15 cellular contexts compared by ENCODE assay signal in the genomic region with DNA sequence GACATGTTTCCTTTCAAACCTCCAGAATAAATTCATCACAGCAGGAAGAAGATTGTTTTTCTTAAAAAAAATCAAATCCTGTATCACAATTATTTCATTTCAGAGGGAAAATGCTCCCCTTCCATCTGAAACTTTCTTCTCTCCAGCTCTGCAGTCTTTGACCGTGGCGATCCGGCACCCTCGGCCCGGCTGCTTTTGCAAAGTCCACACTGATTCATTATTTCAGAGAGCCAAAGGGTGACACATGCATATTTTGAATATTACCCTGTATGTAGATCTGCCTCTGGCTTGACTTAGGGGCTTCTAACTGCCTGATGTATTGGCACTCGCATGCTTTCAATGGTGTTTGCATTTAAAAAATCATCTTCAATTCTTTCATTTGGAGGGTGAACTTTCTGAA.
DNase-seq lines count a peak whose midpoint lies in the region; ATAC-seq and TF ChIP-seq lines count a peak whose summit lies in the region.
"Had no signal": no experiment of that assay in that cellular context is flagged by ENCODE, and none has a peak within 500 bp of the region (broad histone marks: within the 10 kb centered on the region; RNA-seq: fewer than 3 reads in every experiment).

No MANE protein-coding gene starts in this region.

- no peak for TF ChIP-seq CTCF in AG04449 (IDR thresholded peaks at IDR 0.05; ENCODE audit: insufficient read depth, low read length, missing control alignments)
- no peak for TF ChIP-seq CTCF in esophagus muscularis mucosa (IDR thresholded peaks at IDR 0.05)

- no peak for TF ChIP-seq POLR2A in esophagus muscularis mucosa (IDR thresholded peaks at IDR 0.05; ENCODE audit: low read depth)

- no peaks in the 10 kb centered on the region for H3K36me3 ChIP-seq in esophagus muscularis mucosa
- H3K36me3 ChIP-seq in muscle layer of duodenum (ENCODE audit: control insufficient read depth in 1 of 2, insufficient read depth in 2 of 2, low read length in 2 of 2), result no peaks in the 10 kb centered on the region
- H3K36me3 ChIP-seq: HAP-1 had no signal

- intact Hi-C loops in esophagus muscularis mucosa (cut with DNase I), result no loop called here

- WGBS in esophagus muscularis mucosa, result 33% methylated on average over 6 of the region's 6 CpGs

- no peak for TF ChIP-seq EP300 in esophagus muscularis mucosa (IDR thresholded peaks at IDR 0.05)

- H3K9me3 ChIP-seq in esophagus muscularis mucosa (no peaks in the 10 kb centered on the region), muscle layer of duodenum (ENCODE audit: control insufficient read depth in 1 of 2, low read length in 2 of 2) (no peaks in the 10 kb centered on the region)
- H3K9me3 ChIP-seq: HAP-1 had no signal

- H3K4me1 ChIP-seq in esophagus muscularis mucosa (peaks cover 4 to 29% (median 28%) of the 10 kb centered on the region in 4 donors), muscle layer of duodenum (ENCODE audit: control insufficient read depth in 1 of 2, insufficient read depth in 2 of 2, low read length in 2 of 2) (peaks cover 0 to 12% of the 10 kb centered on the region in 2 donors)

- DNase-seq in AG04449 (ENCODE audit: low read depth, low spot score) (no peak), M059J (ENCODE audit: low read depth) (peak; percentile 49), esophagus muscularis mucosa (ENCODE audit: extremely low spot score) (no peak), ureter (ENCODE audit: low spot score) (no peak), inferior parietal cortex (ENCODE audit: extremely low spot score) (no peak)
- no peak for DNase-seq in stimulated activated naive CD8-positive, alpha-beta T cell treated with anti-CD3 and anti-CD28 coated beads, Interleukin-15, Interleukin-2, amounts not matched to agents 100 U/mL and 50 U/mL, for 24 hours
- DNase-seq in activated CD4-positive, alpha-beta T cell treated with anti-CD3 and anti-CD28 coated beads for 1 hour, result no peak
- DNase-seq: activated CD4-positive, alpha-beta memory T cell treated with anti-CD3 and anti-CD28 coated beads for 36 hours; activated naive CD8-positive, alpha-beta T cell treated with anti-CD3 and anti-CD28 coated beads, Interleukin-2, amount 50 U/mL, for 24 hours; hypothalamus; MV-4-11; naive B cell had no signal

- H3K27ac ChIP-seq in esophagus muscularis mucosa (replicated peaks in 1 of 4), result peak overlapping the region; percentile 61 to 67 (median 65)
- H3K27ac ChIP-seq in muscle layer of duodenum (ENCODE audit: low read length), result peak overlapping the region; percentile 76

- ATAC-seq in stimulated activated naive CD8-positive, alpha-beta T cell treated with anti-CD3 and anti-CD28 coated beads, Interleukin-15, Interleukin-2, amounts not matched to agents 100 U/mL and 50 U/mL, for 24 hours, result no peak
- ATAC-seq: activated naive CD8-positive, alpha-beta T cell treated with anti-CD3 and anti-CD28 coated beads, Interleukin-2, amount 50 U/mL, for 24 hours; HepG2 had no signal

- CTCF ChIA-PET in AG04449 (lab: Yijun Ruan, JAX), result interaction anchor here (1.0 kb wide), 1 partner anchor 14 kb away, joined by 4 read pairs; no protein-coding TSS in a partner anchor

- H3K4me3 ChIP-seq in AG04449 (ENCODE audit: low read depth, low read length), result peak overlapping the region; percentile 29; the same call in 1 of the 2 replicates
- peak overlapping the region; percentile 27 to 44 (median 31) for H3K4me3 ChIP-seq in esophagus muscularis mucosa
- H3K4me3 ChIP-seq in muscle layer of duodenum (ENCODE audit: low read depth in 1 of 2, low read length in 2 of 2), result peak overlapping the region in 1 of 2 donors; percentile 47
- H3K4me3 ChIP-seq: HAP-1 had no signal

- POLR2A ChIA-PET in AG04449 (lab: Yijun Ruan, JAX), result interaction anchor here (1.1 to 1.4 kb wide), 3 partner anchors 14 to 73 kb away, joined by 4 to 7 read pairs (median 5); no protein-coding TSS in a partner anchor

- H3K27me3 ChIP-seq in esophagus muscularis mucosa (no peaks in the 10 kb centered on the region), muscle layer of duodenum (ENCODE audit: low read depth, low read length) (no peaks in the 10 kb centered on the region)
